25 cellular contexts compared by ENCODE assay signal in the genomic region with DNA sequence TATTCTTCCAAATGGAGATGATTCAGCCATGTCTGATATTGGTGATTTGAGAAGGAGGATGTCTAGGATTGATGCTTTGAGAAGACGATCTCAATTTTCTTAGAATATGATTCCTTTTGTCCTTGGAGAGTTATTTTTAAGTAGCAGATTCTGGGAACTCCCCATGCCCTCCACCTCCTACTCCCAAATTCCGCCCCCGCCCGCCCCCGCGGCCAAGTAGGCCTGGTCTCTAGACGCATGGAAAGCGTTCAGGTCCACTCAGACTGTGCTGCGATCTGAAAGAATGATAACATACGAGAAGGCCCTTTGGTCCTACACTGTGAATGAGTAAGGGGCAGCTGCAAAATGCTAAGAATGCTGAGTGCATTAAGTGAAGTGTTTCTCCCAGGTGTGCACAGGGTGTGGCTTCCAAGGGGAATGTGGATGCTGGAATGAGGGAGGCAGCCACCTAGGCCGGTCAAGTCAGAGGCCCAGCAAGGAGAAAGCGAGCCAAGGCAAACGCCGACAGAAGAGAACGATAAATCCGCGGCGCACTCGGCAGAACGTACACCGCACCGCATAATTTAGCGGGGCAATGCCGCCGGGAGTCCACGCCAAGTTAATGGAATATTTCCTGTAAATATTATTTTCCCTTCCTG.
DNase-seq lines count a peak whose midpoint lies in the region; ATAC-seq and TF ChIP-seq lines count a peak whose summit lies in the region.
"Had no signal": no experiment of that assay in that cellular context is flagged by ENCODE, and none has a peak within 500 bp of the region (broad histone marks: within the 10 kb centered on the region; RNA-seq: fewer than 3 reads in every experiment).

No MANE protein-coding gene starts in this region.

- H3K4me1 Mint-ChIP-seq in progenitor cell of endocrine pancreas (ENCODE audit: low read depth) (peaks cover 32% of the 10 kb centered on the region), T-cell (no peaks in the 10 kb centered on the region)

- DNase-seq in ELF-1 (ENCODE audit: low read depth, low spot score) (peak; percentile 59), hepatocyte (ENCODE audit: low spot score) (no peak), lung (ENCODE audit: low spot score) (peak; percentile 61), progenitor cell of endocrine pancreas (ENCODE audit: low spot score, unreplicated experiment) (no peak), putamen (ENCODE audit: low spot score) (no peak), T-cell (no peak), HK-2 (ENCODE audit: unreplicated experiment) (no peak)
- DNase-seq: 8988T; CD4-positive, alpha-beta memory T cell; DND-41; Kasumi-1; MG63; NCI-H1417; NCI-H1694 treated with DMSO at 0.1 percent for 48 hours; NCI-H2081 treated with DMSO at 0.1 percent for 48 hours; NCI-H2171 treated with DMSO at 0.1 percent for 48 hours; NCI-H446; NCI-H526 treated with DMSO at 0.1 percent for 48 hours; OCI-M1 had no signal

- H3K36me3 ChIP-seq in hepatocyte (replicated peaks; ENCODE audit: insufficient read depth, low read depth) (no peaks in the 10 kb centered on the region), lung (ENCODE audit: control insufficient read depth in 2 of 2, insufficient read depth in 2 of 2, low read length in 2 of 2) (peaks cover 0 to 7% of the 10 kb centered on the region in 2 donors)
- H3K36me3 ChIP-seq: BLaER1 treated with 17β-estradiol and CSF1 and Interleukin-3, amounts not matched to agents 10 nM and 100 nM; MG63; SJSA1 had no signal

- H3K27ac ChIP-seq in hepatocyte (peak overlapping the region; percentile 20), lung (ENCODE audit: low read depth in 1 of 2, low read length in 1 of 2) (no peak overlapping the region)
- H3K27ac ChIP-seq: BLaER1 treated with 17β-estradiol and CSF1 and Interleukin-3, amounts not matched to agents 10 nM and 100 nM; SJSA1 had no signal

- no peaks in the 10 kb centered on the region for H4K20me1 ChIP-seq in hepatocyte (ENCODE audit: insufficient read depth, poor library complexity, severe bottlenecking)
- H4K20me1 ChIP-seq: BLaER1 treated with 17β-estradiol and CSF1 and Interleukin-3, amounts not matched to agents 10 nM and 100 nM had no signal

- peaks cover 7% of the 10 kb centered on the region for H3K36me3 Mint-ChIP-seq in progenitor cell of endocrine pancreas (ENCODE audit: insufficient read depth)
- H3K36me3 Mint-ChIP-seq in T-cell: no peaks in the 10 kb centered on the region
- H3K36me3 Mint-ChIP-seq: CD4-positive, alpha-beta memory T cell had no signal

- H3K9me3 Mint-ChIP-seq in progenitor cell of endocrine pancreas (ENCODE audit: low read depth) (no peaks in the 10 kb centered on the region), T-cell (no peaks in the 10 kb centered on the region)
- H3K9me3 Mint-ChIP-seq: CD4-positive, alpha-beta memory T cell; GM23338 had no signal

- no peak overlapping the region for H3K4me3 Mint-ChIP-seq in progenitor cell of endocrine pancreas (ENCODE audit: low read depth)
- H3K4me3 Mint-ChIP-seq in T-cell: no peak overlapping the region
- H3K4me3 Mint-ChIP-seq: CD4-positive, alpha-beta memory T cell; GM23338 had no signal

- H3K27me3 Mint-ChIP-seq in progenitor cell of endocrine pancreas: peaks cover 12% of the 10 kb centered on the region
- peaks cover 0 to 2% of the 10 kb centered on the region in 2 donors for H3K27me3 Mint-ChIP-seq in T-cell

- H3K9me3 ChIP-seq in hepatocyte (ENCODE audit: low read depth) (no peaks in the 10 kb centered on the region), lung (ENCODE audit: control insufficient read depth in 2 of 2, insufficient read depth in 1 of 2, low read length in 1 of 2) (no peaks in the 10 kb centered on the region)
- H3K9me3 ChIP-seq: BLaER1 treated with 17β-estradiol and CSF1 and Interleukin-3, amounts not matched to agents 10 nM and 100 nM; MG63; SJSA1 had no signal

- TF ChIP-seq CTCF in hepatocyte (IDR thresholded peaks at IDR 0.05; ENCODE audit: poor library complexity): no peak
- TF ChIP-seq CTCF in lung (IDR thresholded peaks at IDR 0.05; ENCODE audit: control extremely low read depth, extremely low read depth): no peak
- TF ChIP-seq CTCF in progenitor cell of endocrine pancreas (IDR thresholded peaks at IDR 0.05; ENCODE audit: unreplicated experiment): no peak

- H3K4me1 ChIP-seq in hepatocyte (ENCODE audit: insufficient read depth): peaks cover 6% of the 10 kb centered on the region
- peaks cover 0 to 3% of the 10 kb centered on the region in 2 donors for H3K4me1 ChIP-seq in lung (ENCODE audit: control insufficient read depth in 2 of 2, insufficient read depth in 2 of 2, low read length in 2 of 2)

- H3K27ac Mint-ChIP-seq in progenitor cell of endocrine pancreas: peak overlapping the region; percentile 45
- no peak overlapping the region for H3K27ac Mint-ChIP-seq in T-cell
- H3K27ac Mint-ChIP-seq: CD4-positive, alpha-beta memory T cell; GM23338 had no signal

- H3K4me3 ChIP-seq in hepatocyte: no peak overlapping the region
- H3K4me3 ChIP-seq in lung: no peak overlapping the region
- H3K4me3 ChIP-seq: BLaER1 treated with 17β-estradiol and CSF1 and Interleukin-3, amounts not matched to agents 10 nM and 100 nM; GM23338; MG63; SJSA1 had no signal

- H3K9me2 ChIP-seq in hepatocyte (replicated peaks; ENCODE audit: insufficient read depth): no peaks in the 10 kb centered on the region

- POLR2A ChIA-PET in T-cell (lab: Charles Lee): interaction anchor here in 1 of 2 donors (0.6 kb wide), 1 partner anchor 45 kb away, joined by 5 read pairs; no protein-coding TSS in a partner anchor

- H3K79me2 ChIP-seq in hepatocyte: no peaks in the 10 kb centered on the region

- CTCF ChIA-PET in T-cell (lab: Charles Lee): no interaction called here

- H2AFZ ChIP-seq in hepatocyte: no peak overlapping the region
- H2AFZ ChIP-seq: GM23338 had no signal

- ATAC-seq in lung (ENCODE audit: insufficient read depth, low FRiP score) (peak; percentile 60), GM18873 (IDR thresholded peaks at IDR 0.05; ENCODE audit: low FRiP score, unreplicated experiment) (no peak), T-cell (replicated peaks in 1 of 4) (no peak)
- ATAC-seq: GM23338, HCT116, Right ventricle myocardium inferior had no signal

- H3K4me2 ChIP-seq in hepatocyte: no peak overlapping the region
- H3K4me2 ChIP-seq: BLaER1 treated with 17β-estradiol and CSF1 and Interleukin-3, amounts not matched to agents 10 nM and 100 nM; GM23338 had no signal

- no peaks in the 10 kb centered on the region for H3K27me3 ChIP-seq in hepatocyte
- no peaks in the 10 kb centered on the region for H3K27me3 ChIP-seq in lung (ENCODE audit: control insufficient read depth, insufficient read depth)
- H3K27me3 ChIP-seq: BLaER1 treated with 17β-estradiol and CSF1 and Interleukin-3, amounts not matched to agents 10 nM and 100 nM; MG63; SJSA1 had no signal

- 78% methylated on average over 25 of the region's 26 CpGs for WGBS in hepatocyte (ENCODE audit: low lambda C conversion rate, missing lambda C conversion rate)
- 66 to 92% methylated on average over 26 of the region's 26 CpGs for WGBS in lung, 2 donors

Comparison
In these comparisons a context has a peak if more than half of its experiments do, and no peak if none do; other contexts are left out.
1. DNase-seq: peak in ELF-1 (single experiment) and lung (single experiment); none in hepatocyte (single experiment), progenitor cell of endocrine pancreas (single experiment), putamen (single experiment), T-cell (0 of 34) and HK-2 (single experiment).